8 cellular contexts compared by ENCODE assay signal in the genomic region with DNA sequence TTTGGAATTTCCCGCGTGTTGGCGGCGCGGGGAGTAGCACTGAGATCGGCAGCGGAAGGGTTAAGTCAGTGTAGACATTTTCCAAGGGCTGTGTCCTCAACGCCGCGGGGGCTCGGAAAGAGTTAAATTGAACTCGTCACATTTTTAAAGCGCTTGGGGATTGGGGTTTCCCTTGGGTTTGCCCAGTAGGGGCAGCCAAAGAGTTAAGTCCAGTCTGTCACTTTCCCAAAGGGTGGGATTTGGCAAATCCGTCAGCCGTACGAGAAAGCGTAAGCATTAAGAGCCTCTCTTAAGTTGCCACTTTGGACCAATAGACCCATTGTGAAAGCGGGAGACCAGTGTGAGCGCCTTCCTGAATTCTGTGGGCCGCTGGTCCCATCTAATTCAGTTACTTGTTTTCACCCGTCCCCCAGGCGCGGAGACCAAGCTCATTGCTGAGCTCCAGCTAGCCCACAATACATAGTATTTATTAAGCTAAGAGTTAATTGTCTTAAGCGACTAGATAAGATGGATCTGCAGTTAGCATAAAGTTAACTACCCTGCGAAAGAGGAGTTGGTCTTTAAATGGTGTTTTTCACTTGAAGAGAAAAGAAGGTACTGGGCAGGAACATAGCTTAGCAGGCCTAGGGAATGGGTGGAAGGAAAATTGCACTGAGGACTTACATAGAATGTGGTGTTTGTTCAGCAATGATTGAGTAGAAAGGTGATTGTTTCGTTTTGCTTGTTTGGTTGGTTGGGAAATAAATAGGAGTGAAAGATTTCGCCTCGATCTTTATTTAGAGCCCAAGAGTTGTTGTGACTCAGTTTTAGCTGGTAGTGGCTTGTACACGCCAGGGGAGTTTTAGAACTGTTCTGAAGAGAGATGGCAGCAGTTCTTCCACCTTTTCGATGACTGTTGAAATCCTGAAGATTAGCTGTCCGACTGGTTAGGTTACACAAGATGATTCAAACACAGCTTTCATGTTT. TPM values are rescaled to one million over a fixed set of nuclear protein-coding genes. Genes with fewer than 3 reads are reported as not detected.
DNase-seq lines count a peak whose midpoint lies in the region; ATAC-seq, FAIRE-seq and TF ChIP-seq lines count a peak whose summit lies in the region.

No MANE protein-coding gene starts in this region.

- H3K27me3 ChIP-seq in Peyer's patch = no peaks in the 10 kb centered on the region
- no peaks in the 10 kb centered on the region for H3K27me3 ChIP-seq in heart right ventricle
- H3K27me3 ChIP-seq in pancreas = no peaks in the 10 kb centered on the region

- intact Hi-C loops in heart right ventricle (cut with DNase I) = loop anchor here in 9 of 10 donors (1.0 to 10.0 kb wide), 4 partner anchors 62 to 64 kb away; a partner anchor contains a TSS
- intact Hi-C loops in pancreas (cut with DNase I) = loop anchor here in 1 of 3 donors (10.0 kb wide), 1 partner anchor 62 kb away; a partner anchor contains a TSS

- TF ChIP-seq POLR2A in Peyer's patch (IDR thresholded peaks at IDR 0.05) = no peak

- H3K36me3 ChIP-seq in Peyer's patch = no peaks in the 10 kb centered on the region
- H3K36me3 ChIP-seq in heart right ventricle = peaks cover 0 to 12% (median 0%) of the 10 kb centered on the region in 9 donors
- H3K36me3 ChIP-seq in pancreas = no peaks in the 10 kb centered on the region

- H3K27ac ChIP-seq in Peyer's patch = peak overlapping the region; percentile 80 to 91 (median 88)
- H3K27ac ChIP-seq in heart right ventricle = peak overlapping the region; percentile 57 to 97 (median 92)
- peak overlapping the region; percentile 62 to 87 (median 80) for H3K27ac ChIP-seq in pancreas

- peak; percentile 12 to 13 for DNase-seq in activated CD4-positive, alpha-beta T cell treated with anti-CD3 and anti-CD28 coated beads for 24 hours (ENCODE audit: low read depth in 2 of 2)
- no peak for DNase-seq in activated CD4-positive, alpha-beta T cell treated with anti-CD3 and anti-CD28 coated beads for 1 hour
- DNase-seq in Peyer's patch = peak; percentile 35 to 55 (median 51)
- peak; percentile 39 for DNase-seq in amniotic stem cell (lab: John Stamatoyannopoulos, UW)
- DNase-seq in heart right ventricle = peak in 1 of 2 donors; percentile 18
- peak in 3 of 6 donors; percentile 18 to 37 (median 24) for DNase-seq in pancreas
- DNase-seq in COLO829 (ENCODE audit: low spot score) = no peak

- ATAC-seq in HG02973 (IDR thresholded peaks at IDR 0.05; ENCODE audit: unreplicated experiment) = peak; percentile 13
- ATAC-seq in heart right ventricle = peak; percentile 55 to 83 (median 74)
- ATAC-seq in pancreas = peak; percentile 52 to 68 (median 64)

- H3K4me1 ChIP-seq in Peyer's patch (peaks cover 0 to 36% (median 2%) of the 10 kb centered on the region in 4 donors), heart right ventricle (peaks cover 0 to 51% (median 47%) of the 10 kb centered on the region in 9 donors), pancreas (peaks cover 0 to 25% (median 12%) of the 10 kb centered on the region in 3 donors)

- WGBS in heart right ventricle, 2 donors = 3 to 5% methylated on average over 31 of the region's 31 CpGs
- WGBS in pancreas, 2 donors = 1% methylated on average over 31 of the region's 31 CpGs

- no peak for FAIRE-seq in pancreas (lab: Jason Lieb, UNC)

- peak in 1 of 6 experiments; percentile 6 for TF ChIP-seq CTCF in Peyer's patch (IDR thresholded peaks at IDR 0.05)
- TF ChIP-seq CTCF in heart right ventricle (IDR thresholded peaks at IDR 0.05) = no peak
- TF ChIP-seq CTCF in pancreas (IDR thresholded peaks at IDR 0.05) = no peak

- H3K4me3 ChIP-seq in Peyer's patch = peak overlapping the region; percentile 69 to 99 (median 86)
- H3K4me3 ChIP-seq in heart right ventricle = peak overlapping the region; percentile 79 to 100 (median 98)
- H3K4me3 ChIP-seq in pancreas = peak overlapping the region; percentile 93 to 99 (median 96)

- H3K9me3 ChIP-seq in Peyer's patch (no peaks in the 10 kb centered on the region), heart right ventricle (no peaks in the 10 kb centered on the region), pancreas (no peaks in the 10 kb centered on the region)

RNA-seq across cellular contexts. Expression of a gene that starts 0.9 kb away (rescaled TPM):
- 10 to 100 TPM; 32.6 to 47.0 (median 36.8) TPM for total RNA-seq in Peyer's patch
- 10 to 100 TPM; 56.1 to 74.1 (median 66.8) TPM for total RNA-seq in heart right ventricle
- 10 to 100 TPM; 31.7 to 55.3 TPM for polyA plus RNA-seq in heart right ventricle
- total RNA-seq in pancreas = 10 to 100 TPM; 16.9 to 31.9 (median 24.8) TPM
- polyA plus RNA-seq in pancreas = 10 to 100 TPM; 14.6 to 25.4 TPM

Comparison
In these comparisons a context has a peak if more than half of its experiments do, and no peak if none do; other contexts are left out.
1. DNase-seq: peak in activated CD4-positive, alpha-beta T cell treated with anti-CD3 and anti-CD28 coated beads for 24 hours (2 of 2), Peyer's patch (3 of 3) and amniotic stem cell (single experiment); none in activated CD4-positive, alpha-beta T cell treated with anti-CD3 and anti-CD28 coated beads for 1 hour (single experiment) and COLO829 (single experiment).
2. ATAC-seq: peak in every context shown above with its lines; median percentile 74 in heart right ventricle; 64 in pancreas; 13 in HG02973.
3. Peak in every context shown above with its lines, with median percentiles within 50 percentile points of each other: H3K27ac ChIP-seq and H3K4me3 ChIP-seq.